In genomic region chr17:65208753-65209152, GRCh38 we compare ENCODE assay signal across 18 cellular contexts.
DNase-seq lines count a peak whose midpoint lies in the region; ATAC-seq and TF ChIP-seq lines count a peak whose summit lies in the region.
"Had no signal": no experiment of that assay in that cellular context is flagged by ENCODE, and none has a peak within 500 bp of the region (broad histone marks: within the 10 kb centered on the region; RNA-seq: fewer than 3 reads in every experiment).

No MANE protein-coding gene starts in this region.

- TF ChIP-seq CTCF in neural progenitor cell (IDR thresholded peaks at IDR 0.05), result no peak

- no peaks in the 10 kb centered on the region for H3K27me3 Mint-ChIP-seq in neural progenitor cell (ENCODE audit: insufficient read depth, low read depth)

- H3K27me3 ChIP-seq in HAP-1 (ENCODE audit: low read depth) (peaks cover 6% of the 10 kb centered on the region; the same call in 1 of the 2 replicates), neural progenitor cell (no peaks in the 10 kb centered on the region), SJCRH30 (no peaks in the 10 kb centered on the region)

- H3K79me2 ChIP-seq in neural progenitor cell (ENCODE audit: low read depth), result no peaks in the 10 kb centered on the region

- H3K4me3 ChIP-seq in HAP-1 (no peak overlapping the region), neural progenitor cell (no peak overlapping the region), SJCRH30 (no peak overlapping the region)

- no peak overlapping the region for H3K4me3 Mint-ChIP-seq in neural progenitor cell
- H3K4me3 Mint-ChIP-seq: CD4-positive, alpha-beta memory T cell; H9 had no signal

- H3K4me2 ChIP-seq in neural progenitor cell, result peak overlapping the region; percentile 20

- H3K36me3 Mint-ChIP-seq in neural progenitor cell, result no peaks in the 10 kb centered on the region
- H3K36me3 Mint-ChIP-seq: CD4-positive, alpha-beta memory T cell had no signal

- H3K9ac ChIP-seq in neural progenitor cell, result no peak overlapping the region

- peak overlapping the region; percentile 52 for H3K27ac ChIP-seq in caudate nucleus (ENCODE audit: low read depth, low read length)
- no peak overlapping the region for H3K27ac ChIP-seq in neural progenitor cell
- H3K27ac ChIP-seq in SJCRH30, result no peak overlapping the region
- H3K27ac ChIP-seq: C4-2B had no signal

- peak; percentile 11 for DNase-seq in Ammon's horn (ENCODE audit: low spot score)
- peak; percentile 21 to 45 for DNase-seq in HAP-1 (ENCODE audit: low spot score in 2 of 2)
- peak in 1 of 61 donors; percentile 24 for DNase-seq in caudate nucleus (lab: John Stamatoyannopoulos, UW)
- DNase-seq in neural progenitor cell (ENCODE audit: low spot score), result peak; percentile 45
- DNase-seq in SJCRH30, result no peak
- DNase-seq in T-helper 9 cell, result no peak
- DNase-seq: 8988T; AML-193; CD4-positive, alpha-beta memory T cell; COR-L47; DND-41; GDM1; GOT3; H9; IMR-90 had no signal

- peaks cover 7% of the 10 kb centered on the region for H3K4me1 Mint-ChIP-seq in neural progenitor cell
- H3K4me1 Mint-ChIP-seq: CD4-positive, alpha-beta memory T cell had no signal

- H3K4me1 ChIP-seq in HAP-1, result no peaks in the 10 kb centered on the region
- peaks cover 23% of the 10 kb centered on the region for H3K4me1 ChIP-seq in neural progenitor cell
- H3K4me1 ChIP-seq in SJCRH30, result no peaks in the 10 kb centered on the region

- no peaks in the 10 kb centered on the region for H4K20me1 ChIP-seq in neural progenitor cell (ENCODE audit: low read depth)

- H3K9me3 Mint-ChIP-seq in neural progenitor cell, result no peaks in the 10 kb centered on the region
- H3K9me3 Mint-ChIP-seq: H9 had no signal

- peaks cover 19% of the 10 kb centered on the region for H3F3A ChIP-seq in neural progenitor cell (ENCODE audit: low read depth)

- no peaks in the 10 kb centered on the region for H3K36me3 ChIP-seq in HAP-1 (replicated peaks)
- no peaks in the 10 kb centered on the region for H3K36me3 ChIP-seq in neural progenitor cell
- H3K36me3 ChIP-seq in SJCRH30, result no peaks in the 10 kb centered on the region

- no peaks in the 10 kb centered on the region for H3K9me3 ChIP-seq in HAP-1
- H3K9me3 ChIP-seq in neural progenitor cell (ENCODE audit: low read depth), result no peaks in the 10 kb centered on the region
- H3K9me3 ChIP-seq in SJCRH30 (replicated peaks), result no peaks in the 10 kb centered on the region

- H2AFZ ChIP-seq in neural progenitor cell (replicated peaks), result no peak overlapping the region

- in situ Hi-C loops in HAP-1 (cut with MboI; ENCODE audit: low sequenced_read_pairs), result no loop called here

- H3K27ac Mint-ChIP-seq in neural progenitor cell, result no peak overlapping the region

- ATAC-seq in HG02623 (IDR thresholded peaks at IDR 0.05; ENCODE audit: unreplicated experiment) (no peak), GM18502 (IDR thresholded peaks at IDR 0.05; ENCODE audit: poor library complexity, unreplicated experiment) (no peak)

Comparison
In these comparisons a context has a peak if more than half of its experiments do, and no peak if none do; other contexts are left out.
1. DNase-seq: peak in Ammon's horn (single experiment), HAP-1 (2 of 2) and neural progenitor cell (single experiment); none in SJCRH30 (0 of 2) and T-helper 9 cell (single experiment).